Comparison of ENCODE assay signal across 21 cellular contexts in the genomic region with DNA sequence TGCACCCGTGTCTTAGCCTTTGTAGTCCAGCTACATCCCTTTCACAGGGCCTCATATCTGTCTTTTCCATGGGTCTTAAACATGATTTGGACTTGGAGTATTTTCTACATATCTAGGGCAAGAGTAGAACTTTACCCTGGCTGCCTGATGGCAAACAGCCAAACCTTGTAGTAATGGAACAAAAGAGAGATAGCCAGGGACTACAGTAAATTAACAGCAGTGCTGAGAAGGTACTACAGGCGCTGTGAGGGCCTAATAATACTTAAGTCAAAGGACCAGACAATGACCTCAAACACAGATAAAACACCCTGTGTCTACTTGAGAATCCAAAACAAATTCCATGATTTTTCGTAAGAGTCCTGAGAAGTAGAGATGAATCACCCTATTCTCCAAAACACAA.
DNase-seq lines count a peak whose midpoint lies in the region; ATAC-seq and TF ChIP-seq lines count a peak whose summit lies in the region.
"Had no signal": no experiment of that assay in that cellular context is flagged by ENCODE, and none has a peak within 500 bp of the region (broad histone marks: within the 10 kb centered on the region; RNA-seq: fewer than 3 reads in every experiment).

No MANE protein-coding gene starts in this region.

- H3K4me1 ChIP-seq in urinary bladder (ENCODE audit: insufficient read depth), result no peaks in the 10 kb centered on the region

- H3F3A ChIP-seq in SU-DHL-6 (ENCODE audit: insufficient read depth), result no peaks in the 10 kb centered on the region

- no peaks in the 10 kb centered on the region for H3K79me2 ChIP-seq in SU-DHL-6 (ENCODE audit: insufficient read depth, low read length)

- WGBS in urinary bladder, result 83% methylated on average over 3 of the region's 3 CpGs

- no peaks in the 10 kb centered on the region for H3K9me2 ChIP-seq in SU-DHL-6 (replicated peaks; ENCODE audit: insufficient read depth, low read length)

- peak overlapping the region; percentile 15 for H2AFZ ChIP-seq in SU-DHL-6 (ENCODE audit: low read depth, low read length, severe bottlenecking)

- H3K27me3 ChIP-seq in SU-DHL-6 (ENCODE audit: low read length), result no peaks in the 10 kb centered on the region

- DNase-seq in NCI-H2227 (lab: John Stamatoyannopoulos, UW; ENCODE audit: unreplicated experiment) (peak; percentile 23), NCI-H2227 treated with DMSO at 0.1 percent for 48 hours (lab: John Stamatoyannopoulos, UW) (no peak), left lobe of liver (ENCODE audit: low spot score) (no peak)
- DNase-seq: Calu3; DMS153; GDM1; NCI-H1048; NCI-H1694; NCI-H2029 treated with DMSO at 0.1 percent for 48 hours; NCI-H2171; NCI-H524; NCI-H748 treated with DMSO at 0.1 percent for 48 hours; NK-92 treated with Interleukin-12 subunit alpha and Interleukin-12 subunit beta, amount 100 ng/mL, for 24 hours; SHP77 had no signal

- peak overlapping the region; percentile 61 for H3K27ac ChIP-seq in SU-DHL-6 (ENCODE audit: low read depth, low read length)
- peak overlapping the region; percentile 5 for H3K27ac ChIP-seq in urinary bladder (ENCODE audit: low read depth)
- H3K27ac ChIP-seq: KMS-11, RWPE1 had no signal

- TF ChIP-seq CTCF in SU-DHL-6 (IDR thresholded peaks at IDR 0.05; ENCODE audit: insufficient read depth, low read length, poor library complexity, severe bottlenecking), result no peak

- H3K36me3 ChIP-seq in SU-DHL-6 (ENCODE audit: low read length) (no peaks in the 10 kb centered on the region), urinary bladder (ENCODE audit: insufficient read depth) (no peaks in the 10 kb centered on the region)

- H3K4me3 ChIP-seq in SU-DHL-6 (ENCODE audit: insufficient read depth, low read length, poor library complexity, severe bottlenecking) (no peak overlapping the region), urinary bladder (ENCODE audit: low read depth, low read length) (no peak overlapping the region)
- H3K4me3 ChIP-seq: GM12878 had no signal

- no peaks in the 10 kb centered on the region for H4K20me1 ChIP-seq in SU-DHL-6 (ENCODE audit: low read depth, low read length)

- H3K9ac ChIP-seq in SU-DHL-6 (ENCODE audit: low read length), result no peak overlapping the region
- H3K9ac ChIP-seq: KMS-11 had no signal

- H3K9me3 ChIP-seq in SU-DHL-6 (ENCODE audit: insufficient read depth, low read length), result no peaks in the 10 kb centered on the region

- peak overlapping the region; percentile 27 for H3K4me2 ChIP-seq in SU-DHL-6 (ENCODE audit: low read depth, low read length, poor library complexity, severe bottlenecking)
- H3K4me2 ChIP-seq: KMS-11 had no signal

- ATAC-seq in left lobe of liver (peak; percentile 42), GM18511 (IDR thresholded peaks at IDR 0.05; ENCODE audit: unreplicated experiment) (no peak), GM21528 (IDR thresholded peaks at IDR 0.05; ENCODE audit: low FRiP score, unreplicated experiment) (no peak)
